In the genomic region with DNA sequence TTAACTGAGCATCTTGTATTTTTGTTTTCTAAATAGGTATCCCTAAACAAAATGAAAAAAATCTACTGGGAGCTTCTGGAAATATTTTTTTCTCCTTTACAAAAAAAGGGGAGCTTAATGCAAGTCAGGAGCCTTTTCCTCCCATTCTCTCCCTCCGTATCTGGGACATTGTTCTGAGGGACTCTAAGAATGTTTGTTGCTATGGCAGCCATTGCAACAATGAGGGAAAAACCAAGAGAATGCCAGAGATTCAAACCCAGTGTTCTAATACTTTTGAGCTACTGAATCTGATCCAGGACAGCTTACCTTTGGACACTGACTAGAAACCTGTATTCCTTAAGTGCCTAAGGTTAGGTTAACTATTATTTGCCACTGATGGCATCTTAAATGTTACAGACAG, we compare ENCODE assay signal across 27 cellular contexts.
DNase-seq lines count a peak whose midpoint lies in the region; ATAC-seq, FAIRE-seq and TF ChIP-seq lines count a peak whose summit lies in the region.
"Had no signal": no experiment of that assay in that cellular context is flagged by ENCODE, and none has a peak within 500 bp of the region (broad histone marks: within the 10 kb centered on the region; RNA-seq: fewer than 3 reads in every experiment).

No MANE protein-coding gene starts in this region.

- no peak overlapping the region for H3K27ac Mint-ChIP-seq in WTC11
- H3K27ac Mint-ChIP-seq: activated B cell treated with CpG ODN at 0.5 μM for 24 hours; activated naive CD4-positive, alpha-beta T cell treated with anti-CD3 and anti-CD28 coated beads, Interleukin-2, amount 50 U/mL, for 72 hours; CD14-positive monocyte; nephron; stimulated activated naive CD8-positive, alpha-beta T cell treated with anti-CD3 and anti-CD28 coated beads, Interleukin-15, amount 100 ng/mL, for 72 hours had no signal

- peaks cover 10% of the 10 kb centered on the region for H3K4me1 ChIP-seq in endothelial cell of umbilical vein (ENCODE audit: control insufficient read depth, extremely low read depth, insufficient read depth, low read length)
- H3K4me1 ChIP-seq: ascending aorta, esophagus muscularis mucosa, tibial nerve had no signal

- no peak for TF ChIP-seq POLR2A in endothelial cell of umbilical vein (IDR thresholded peaks at IDR 0.05; ENCODE audit: low read depth, low read length)

- intact Hi-C loops in endothelial cell of umbilical vein (cut with micrococcal nuclease): loop anchor here (1.0 kb wide), 1 partner anchor 10 kb away; no protein-coding TSS in a partner anchor

- TF ChIP-seq CTCF in WTC11 (IDR thresholded peaks at IDR 0.05): no peak
- TF ChIP-seq CTCF in endothelial cell of umbilical vein (IDR thresholded peaks at IDR 0.05; ENCODE audit: extremely low read depth in 1 of 2, insufficient read depth in 1 of 2, low read depth in 1 of 2, low read length in 2 of 2): no peak

- H3K9ac ChIP-seq in endothelial cell of umbilical vein (replicated peaks; ENCODE audit: extremely low read depth, insufficient read depth, low read length): no peak overlapping the region

- dilution Hi-C loops in endothelial cell of umbilical vein (cut with MboI; ENCODE audit: extremely low pct_ligation_motif_present, low sequenced_read_pairs): no loop called here

- H4K20me1 ChIP-seq in endothelial cell of umbilical vein (replicated peaks; ENCODE audit: control insufficient read depth, extremely low read depth, insufficient read depth, low read length): no peaks in the 10 kb centered on the region

- no peaks in the 10 kb centered on the region for H3K9me3 ChIP-seq in endothelial cell of umbilical vein (replicated peaks; ENCODE audit: control insufficient read depth, insufficient read depth, low read length)
- H3K9me3 ChIP-seq: ascending aorta, esophagus muscularis mucosa, tibial nerve had no signal

- H3K4me3 ChIP-seq in endothelial cell of umbilical vein (replicated peaks in 1 of 3; ENCODE audit: insufficient read depth in 1 of 3, low read depth in 1 of 3, low read length in 3 of 3): no peak overlapping the region
- H3K4me3 ChIP-seq: ascending aorta, esophagus muscularis mucosa, PC-9, tibial nerve had no signal

- H3K27me3 ChIP-seq in endothelial cell of umbilical vein (ENCODE audit: control insufficient read depth in 2 of 2, insufficient read depth in 2 of 2, low read length in 2 of 2): no peaks in the 10 kb centered on the region
- H3K27me3 ChIP-seq: ascending aorta, esophagus muscularis mucosa, tibial nerve had no signal

- no peak overlapping the region for H3K4me2 ChIP-seq in endothelial cell of umbilical vein (ENCODE audit: insufficient read depth, low read length)
- H3K4me2 ChIP-seq: PC-9 had no signal

- H3K36me3 Mint-ChIP-seq in WTC11: peaks cover 36% of the 10 kb centered on the region
- H3K36me3 Mint-ChIP-seq: activated naive CD4-positive, alpha-beta T cell treated with anti-CD3 and anti-CD28 coated beads, Interleukin-2, amount 50 U/mL, for 72 hours; CD14-positive monocyte had no signal

- H3K79me2 ChIP-seq in endothelial cell of umbilical vein (ENCODE audit: control insufficient read depth, insufficient read depth, low read length): no peaks in the 10 kb centered on the region

- peaks cover 11% of the 10 kb centered on the region for H3K4me1 Mint-ChIP-seq in WTC11
- H3K4me1 Mint-ChIP-seq: activated B cell treated with CpG ODN at 0.5 μM for 24 hours; CD14-positive monocyte; nephron; stimulated activated naive CD8-positive, alpha-beta T cell treated with anti-CD3 and anti-CD28 coated beads, Interleukin-15, amount 100 ng/mL, for 72 hours had no signal

- ATAC-seq in WTC11: peak; percentile 74
- ATAC-seq in HG03039 (IDR thresholded peaks at IDR 0.05; ENCODE audit: unreplicated experiment): no peak
- no peak for ATAC-seq in HG03457 (IDR thresholded peaks at IDR 0.05; ENCODE audit: unreplicated experiment)
- ATAC-seq: activated naive CD4-positive, alpha-beta T cell treated with anti-CD3 and anti-CD28 coated beads, Interleukin-2, amount 50 U/mL, for 72 hours; left colon; stimulated activated naive CD8-positive, alpha-beta T cell treated with anti-CD3 and anti-CD28 coated beads, Interleukin-15, amount 100 ng/mL, for 72 hours had no signal

- H3K36me3 ChIP-seq in endothelial cell of umbilical vein (ENCODE audit: control insufficient read depth in 2 of 2, extremely low read depth in 1 of 2, insufficient read depth in 2 of 2, low read length in 2 of 2): no peaks in the 10 kb centered on the region
- H3K36me3 ChIP-seq: ascending aorta, esophagus muscularis mucosa, tibial nerve had no signal

- H3K9me1 ChIP-seq in endothelial cell of umbilical vein (replicated peaks; ENCODE audit: control insufficient read depth, extremely low read depth, insufficient read depth, low read length): no peaks in the 10 kb centered on the region

- POLR2A ChIA-PET in WTC11 (lab: Charles Lee) (no interaction called here), endothelial cell of umbilical vein (lab: Charles Lee) (interaction anchor here (1.3 kb wide), 1 partner anchor 9 kb away, joined by 6 read pairs; no protein-coding TSS in a partner anchor)

- DNase-seq in WTC11 (ENCODE audit: low spot score) (no peak), endothelial cell of umbilical vein (ENCODE audit: low read depth, low spot score) (peak; percentile 89), left kidney (ENCODE audit: low read depth, low spot score) (peak; percentile 13), retina (peak; percentile 39), H4 (ENCODE audit: low spot score) (no peak)
- DNase-seq: activated B cell treated with CpG ODN at 0.5 μM for 24 hours; activated CD4-positive, alpha-beta T cell treated with anti-CD3 and anti-CD28 coated beads, Interleukin-2, amount 50 U/mL, for 4 hours; activated CD8-positive, alpha-beta memory T cell treated with anti-CD3 and anti-CD28 coated beads, Interleukin-2, amount 50 U/mL, for 4 hours; effector CD4-positive, alpha-beta T cell; KBM-7; left colon; midbrain; NCI-H1436 treated with DMSO at 0.1 percent for 48 hours; PC-9; SHP77; stimulated activated naive CD8-positive, alpha-beta T cell treated with anti-CD3 and anti-CD28 coated beads, Interleukin-15, amount 100 ng/mL, for 72 hours; T-helper 9 cell had no signal

- H2AFZ ChIP-seq in endothelial cell of umbilical vein (ENCODE audit: low read depth, low read length): no peak overlapping the region
- H2AFZ ChIP-seq: PC-9 had no signal

- no peak overlapping the region for H3K4me3 Mint-ChIP-seq in WTC11
- H3K4me3 Mint-ChIP-seq: activated B cell treated with CpG ODN at 0.5 μM for 24 hours; CD14-positive monocyte; nephron; stimulated activated naive CD8-positive, alpha-beta T cell treated with anti-CD3 and anti-CD28 coated beads, Interleukin-15, amount 100 ng/mL, for 72 hours had no signal

- peaks cover 6% of the 10 kb centered on the region; the same call in 1 of the 2 replicates for H3K27me3 Mint-ChIP-seq in WTC11 (ENCODE audit: low read depth)
- H3K27me3 Mint-ChIP-seq: activated B cell treated with CpG ODN at 0.5 μM for 24 hours; stimulated activated naive CD8-positive, alpha-beta T cell treated with anti-CD3 and anti-CD28 coated beads, Interleukin-15, amount 100 ng/mL, for 72 hours had no signal

- H3K9me3 Mint-ChIP-seq in WTC11: peaks cover 53% of the 10 kb centered on the region

- peak; percentile 66 for FAIRE-seq in endothelial cell of umbilical vein (lab: Jason Lieb, UNC)
- FAIRE-seq: D721Med, GM19239 had no signal

- CTCF ChIA-PET in WTC11 (lab: Charles Lee): interaction anchor here (0.8 kb wide), 1 partner anchor 1453 kb away, joined by 3 read pairs; no protein-coding TSS in a partner anchor
- CTCF ChIA-PET in endothelial cell of umbilical vein (lab: Charles Lee): interaction anchor here (0.8 to 3.1 kb wide), 9 partner anchors 9 to 166 kb away, joined by 3 to 18 read pairs (median 5); no protein-coding TSS in a partner anchor

- no TSS peak for BruUV-seq in endothelial cell of umbilical vein (replicated peaks; lab: Mats Ljungman, UMichigan)

- peak overlapping the region; percentile 43 for H3K27ac ChIP-seq in endothelial cell of umbilical vein (ENCODE audit: insufficient read depth, low read depth, low read length)
- H3K27ac ChIP-seq: ascending aorta, esophagus muscularis mucosa, PC-9, tibial nerve had no signal

TF ChIP-seq in WTC11, 78 proteins besides CTCF, POLR2A, EP300 and RAD21 (continues in another document):
- TF ChIP-seq, protein P1, sequence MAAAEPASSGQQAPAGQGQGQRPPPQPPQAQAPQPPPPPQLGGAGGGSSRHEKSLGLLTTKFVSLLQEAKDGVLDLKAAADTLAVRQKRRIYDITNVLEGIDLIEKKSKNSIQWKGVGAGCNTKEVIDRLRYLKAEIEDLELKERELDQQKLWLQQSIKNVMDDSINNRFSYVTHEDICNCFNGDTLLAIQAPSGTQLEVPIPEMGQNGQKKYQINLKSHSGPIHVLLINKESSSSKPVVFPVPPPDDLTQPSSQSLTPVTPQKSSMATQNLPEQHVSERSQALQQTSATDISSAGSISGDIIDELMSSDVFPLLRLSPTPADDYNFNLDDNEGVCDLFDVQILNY (CRISPR knock-in tag; IDR thresholded peaks at IDR 0.05): no peak
- TF ChIP-seq IRF2 (CRISPR knock-in tag; IDR thresholded peaks at IDR 0.05; ENCODE audit: borderline replicate concordance, low read depth) (no peak), SMAD3 (CRISPR knock-in tag; IDR thresholded peaks at IDR 0.05; ENCODE audit: borderline replicate concordance) (no peak)

TF ChIP-seq in endothelial cell of umbilical vein, 7 proteins besides CTCF, POLR2A, EP300 and RAD21:
- TF ChIP-seq GATA2 (IDR thresholded peaks at IDR 0.05; ENCODE audit: insufficient read depth, insufficient read length, low read depth, low read length): no peak
- no peak for TF ChIP-seq FOS (IDR thresholded peaks at IDR 0.05; ENCODE audit: borderline replicate concordance, insufficient read depth, low read length)
- TF ChIP-seq POLR2AphosphoS5 (IDR thresholded peaks at IDR 0.05; ENCODE audit: insufficient read depth, low read depth, low read length): no peak
- no peak for TF ChIP-seq EZH2 (IDR thresholded peaks at IDR 0.05; ENCODE audit: borderline replicate concordance, low read depth, low read length, severe bottlenecking)
- TF ChIP-seq MYC (IDR thresholded peaks at IDR 0.05; ENCODE audit: low read depth, low read length): no peak
- TF ChIP-seq, protein P2, sequence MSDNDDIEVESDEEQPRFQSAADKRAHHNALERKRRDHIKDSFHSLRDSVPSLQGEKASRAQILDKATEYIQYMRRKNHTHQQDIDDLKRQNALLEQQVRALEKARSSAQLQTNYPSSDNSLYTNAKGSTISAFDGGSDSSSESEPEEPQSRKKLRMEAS (IDR thresholded peaks at IDR 0.05; ENCODE audit: insufficient read depth, insufficient read length): no peak
- TF ChIP-seq JUN (IDR thresholded peaks at IDR 0.05; ENCODE audit: borderline replicate concordance, insufficient read depth, insufficient read length, low read depth): no peak

Comparison
In these comparisons a context has a peak if more than half of its experiments do, and no peak if none do; other contexts are left out.
1. DNase-seq: peak in endothelial cell of umbilical vein (single experiment), left kidney (single experiment) and retina (single experiment); none in WTC11 (single experiment) and H4 (single experiment).